8 cellular contexts compared by ENCODE assay signal in genomic region chr7:132518102-132518838, GRCh38. TPM values are rescaled to one million over a fixed set of nuclear protein-coding genes. Genes with fewer than 3 reads are reported as not detected.
A peak's percentile ranks its signal among the peaks of the same experiment; 100 is the strongest.
DNase-seq lines count a peak whose midpoint lies in the region; ATAC-seq, FAIRE-seq and TF ChIP-seq lines count a peak whose summit lies in the region.

No MANE protein-coding gene starts in this region.

- no peak overlapping the region for H3K27ac ChIP-seq in VCaP
- no peak overlapping the region for H3K27ac ChIP-seq in liver (ENCODE audit: low read depth in 1 of 2, low read length in 2 of 2)

- WGBS in liver = 83% methylated on average over 11 of the region's 11 CpGs

- H3K4me3 ChIP-seq in liver (ENCODE audit: low read depth in 1 of 3, low read length in 3 of 3) = no peak overlapping the region

- H3K36me3 ChIP-seq in liver (ENCODE audit: control insufficient read depth in 4 of 4, insufficient read depth in 3 of 4, low read depth in 1 of 4, low read length in 3 of 4) = no peaks in the 10 kb centered on the region

- H3K27me3 ChIP-seq in liver (ENCODE audit: control insufficient read depth in 4 of 4, insufficient read depth in 4 of 4, low read length in 3 of 4) = no peaks in the 10 kb centered on the region

- ATAC-seq in HG03280 (IDR thresholded peaks at IDR 0.05; ENCODE audit: unreplicated experiment) = no peak

- POLR2A ChIA-PET in HEK293T (lab: Yijun Ruan, JAX) = no interaction called here

- TF ChIP-seq CTCF in D721Med (IDR thresholded peaks at IDR 0.05; ENCODE audit: insufficient read depth, missing control alignments) = peak; percentile 27
- TF ChIP-seq CTCF in VCaP (conservative IDR thresholded peaks at IDR 0.05) = peak; percentile 61
- TF ChIP-seq CTCF in liver (IDR thresholded peaks at IDR 0.05; ENCODE audit: low read depth, low read length, missing input control) = peak; percentile 30

- H3K9me3 ChIP-seq in liver (ENCODE audit: control insufficient read depth in 4 of 4, low read length in 3 of 4) = no peaks in the 10 kb centered on the region

- peaks cover 0 to 6% (median 4%) of the 10 kb centered on the region in 4 donors for H3K4me1 ChIP-seq in liver (ENCODE audit: control insufficient read depth in 4 of 4, insufficient read depth in 4 of 4, low read length in 3 of 4)

- no peak for FAIRE-seq in D721Med (lab: Jason Lieb, UNC)

- TF ChIP-seq RAD21 in liver (IDR thresholded peaks at IDR 0.05) = peak in 1 of 2 donors; percentile 45

- no peak overlapping the region for H3K9ac ChIP-seq in liver (ENCODE audit: low read depth in 1 of 2, low read length in 2 of 2)

- CTCF ChIA-PET in HEK293T (lab: Yijun Ruan, JAX) = interaction anchor here (0.5 to 1.2 kb wide), 4 partner anchors 10 to 48 kb away, joined by 3 to 4 read pairs (median 4); no protein-coding TSS in a partner anchor

- DNase-seq in D721Med (ENCODE audit: insufficient read length, low spot score) = no peak
- DNase-seq in HEK293T (ENCODE audit: extremely low spot score) = peak; percentile 62
- DNase-seq in retina = no peak
- DNase-seq in NCI-H1436 (lab: John Stamatoyannopoulos, UW) = no peak
- no peak for DNase-seq in NCI-H1105 treated with DMSO at 0.1 percent for 48 hours (lab: John Stamatoyannopoulos, UW)

TF ChIP-seq in HEK293T, 16 proteins besides CTCF, POLR2A, EP300 and RAD21:
- TF ChIP-seq L3MBTL2 (conservative IDR thresholded peaks at IDR 0.05) (no peak), FOXK2 (IDR thresholded peaks at IDR 0.05) (no peak), PKNOX1 (IDR thresholded peaks at IDR 0.05) (no peak), SUZ12 (IDR thresholded peaks at IDR 0.05) (no peak)

TF ChIP-seq in liver, 16 proteins besides CTCF, POLR2A, EP300 and RAD21:
- TF ChIP-seq, protein P1, sequence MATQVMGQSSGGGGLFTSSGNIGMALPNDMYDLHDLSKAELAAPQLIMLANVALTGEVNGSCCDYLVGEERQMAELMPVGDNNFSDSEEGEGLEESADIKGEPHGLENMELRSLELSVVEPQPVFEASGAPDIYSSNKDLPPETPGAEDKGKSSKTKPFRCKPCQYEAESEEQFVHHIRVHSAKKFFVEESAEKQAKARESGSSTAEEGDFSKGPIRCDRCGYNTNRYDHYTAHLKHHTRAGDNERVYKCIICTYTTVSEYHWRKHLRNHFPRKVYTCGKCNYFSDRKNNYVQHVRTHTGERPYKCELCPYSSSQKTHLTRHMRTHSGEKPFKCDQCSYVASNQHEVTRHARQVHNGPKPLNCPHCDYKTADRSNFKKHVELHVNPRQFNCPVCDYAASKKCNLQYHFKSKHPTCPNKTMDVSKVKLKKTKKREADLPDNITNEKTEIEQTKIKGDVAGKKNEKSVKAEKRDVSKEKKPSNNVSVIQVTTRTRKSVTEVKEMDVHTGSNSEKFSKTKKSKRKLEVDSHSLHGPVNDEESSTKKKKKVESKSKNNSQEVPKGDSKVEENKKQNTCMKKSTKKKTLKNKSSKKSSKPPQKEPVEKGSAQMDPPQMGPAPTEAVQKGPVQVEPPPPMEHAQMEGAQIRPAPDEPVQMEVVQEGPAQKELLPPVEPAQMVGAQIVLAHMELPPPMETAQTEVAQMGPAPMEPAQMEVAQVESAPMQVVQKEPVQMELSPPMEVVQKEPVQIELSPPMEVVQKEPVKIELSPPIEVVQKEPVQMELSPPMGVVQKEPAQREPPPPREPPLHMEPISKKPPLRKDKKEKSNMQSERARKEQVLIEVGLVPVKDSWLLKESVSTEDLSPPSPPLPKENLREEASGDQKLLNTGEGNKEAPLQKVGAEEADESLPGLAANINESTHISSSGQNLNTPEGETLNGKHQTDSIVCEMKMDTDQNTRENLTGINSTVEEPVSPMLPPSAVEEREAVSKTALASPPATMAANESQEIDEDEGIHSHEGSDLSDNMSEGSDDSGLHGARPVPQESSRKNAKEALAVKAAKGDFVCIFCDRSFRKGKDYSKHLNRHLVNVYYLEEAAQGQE (IDR thresholded peaks at IDR 0.05) = no peak

RNA-seq across cellular contexts. Expression of gene PLXNA4, which starts 58.0 kb away (rescaled TPM):
- 1 to 10 TPM in 1 of 2 donors, under 1 TPM in 1; 0.61 to 1.1 TPM for total RNA-seq in liver
- under 1 TPM; 0.04 to 0.21 TPM for polyA plus RNA-seq in liver
